Comparison of ENCODE assay signal across 1 cellular context in genomic region chr13:112207124-112207523, GRCh38.
TF ChIP-seq lines count a peak whose summit lies in the region.

No MANE protein-coding gene starts in this region.

TF ChIP-seq in GM23338, 12 proteins besides CTCF, POLR2A, EP300 and RAD21 (continued from another document):
- no peak for TF ChIP-seq ZNF462 (CRISPR knock-in tag; IDR thresholded peaks at IDR 0.05)
- no peak for TF ChIP-seq JUNB (IDR thresholded peaks at IDR 0.05; ENCODE audit: unreplicated experiment)
